ENCODE assay signal across 8 cellular contexts in genomic region chr7:30503273-30504212, GRCh38. TPM values are rescaled to one million over a fixed set of nuclear protein-coding genes. Genes with fewer than 3 reads are reported as not detected.
DNase-seq lines count a peak whose midpoint lies in the region; ATAC-seq, FAIRE-seq and TF ChIP-seq lines count a peak whose summit lies in the region.

No MANE protein-coding gene starts in this region.

- H2BK120ac ChIP-seq in IMR-90 (ENCODE audit: low read depth, low read length), result no peak overlapping the region

- H3K23ac ChIP-seq in IMR-90 (ENCODE audit: low read depth, low read length), result peak overlapping the region; percentile 65

- no peak for TF ChIP-seq RAD21 in IMR-90 (IDR thresholded peaks at IDR 0.05; ENCODE audit: low read length)

- H3K27ac ChIP-seq in IMR-90 (ENCODE audit: insufficient read depth, low read length), result no peak overlapping the region; the same call in 1 of the 2 replicates
- H3K27ac ChIP-seq in muscle layer of duodenum (ENCODE audit: low read length), result peak overlapping the region; percentile 74

- no peak overlapping the region for H4K91ac ChIP-seq in IMR-90 (ENCODE audit: insufficient read depth, low read depth, low read length)

- in situ Hi-C loops in IMR-90 (cut with MboI; ENCODE audit: low sequenced_read_pairs), result no loop called here

- H3K56ac ChIP-seq in IMR-90 (ENCODE audit: extremely low read depth, insufficient read depth, low read length), result no peak overlapping the region; the same call in none of the 2 replicates

- peaks cover 16% of the 10 kb centered on the region for H3K36me3 ChIP-seq in BE2C
- peaks cover 1% of the 10 kb centered on the region; the same call in 1 of the 2 replicates for H3K36me3 ChIP-seq in IMR-90 (ENCODE audit: control insufficient read depth, insufficient read depth, low read length)
- peaks cover 3% of the 10 kb centered on the region for H3K36me3 ChIP-seq in bronchial epithelial cell (ENCODE audit: control insufficient read depth, insufficient read depth, low read length)
- H3K36me3 ChIP-seq in muscle layer of duodenum (ENCODE audit: control insufficient read depth in 1 of 2, insufficient read depth in 2 of 2, low read length in 2 of 2), result no peaks in the 10 kb centered on the region

- H4K20me1 ChIP-seq in IMR-90 (ENCODE audit: insufficient read depth, low read length), result no peaks in the 10 kb centered on the region

- no peak for TF ChIP-seq POLR2A in IMR-90 (IDR thresholded peaks at IDR 0.05; ENCODE audit: low read depth, low read length)

- no peak for FAIRE-seq in bronchial epithelial cell (lab: Jason Lieb, UNC)

- dilution Hi-C loops in IMR-90 (cut with HindIII; ENCODE audit: low sequenced_read_pairs, unreplicated experiment), result no loop called here

- H3K27me3 ChIP-seq in BE2C (no peaks in the 10 kb centered on the region), IMR-90 (ENCODE audit: control insufficient read depth, insufficient read depth, low read length) (no peaks in the 10 kb centered on the region), bronchial epithelial cell (ENCODE audit: control insufficient read depth, insufficient read depth, low read length) (no peaks in the 10 kb centered on the region), muscle layer of duodenum (ENCODE audit: low read depth, low read length) (no peaks in the 10 kb centered on the region)

- H3K4me2 ChIP-seq in IMR-90 (ENCODE audit: low read depth, low read length), result peak overlapping the region; percentile 100

- H2BK20ac ChIP-seq in IMR-90 (ENCODE audit: low read depth, low read length), result no peak overlapping the region

- H3K14ac ChIP-seq in IMR-90 (replicated peaks; ENCODE audit: low read depth, low read length), result peak overlapping the region; percentile 67

- POLR2A ChIA-PET in IMR-90 (lab: Charles Lee; ENCODE audit: unreplicated experiment), result no interaction called here

- H3K9me3 ChIP-seq in BE2C (0 out of 2 replicates have a peak, but pooled peaks cover 4% of the 10 kb centered on the region), IMR-90 (ENCODE audit: control insufficient read depth, insufficient read depth, low read length) (no peaks in the 10 kb centered on the region), muscle layer of duodenum (ENCODE audit: control insufficient read depth in 1 of 2, low read length in 2 of 2) (no peaks in the 10 kb centered on the region)

- no peaks in the 10 kb centered on the region; the same call in 1 of the 2 replicates for H3K4me1 ChIP-seq in BE2C
- peaks cover 7% of the 10 kb centered on the region; the same call in 1 of the 2 replicates for H3K4me1 ChIP-seq in IMR-90 (ENCODE audit: control insufficient read depth, insufficient read depth, low read length)
- H3K4me1 ChIP-seq in muscle layer of duodenum (ENCODE audit: control insufficient read depth in 1 of 2, insufficient read depth in 2 of 2, low read length in 2 of 2), result peaks cover 0 to 13% of the 10 kb centered on the region in 2 donors

- no peak for ATAC-seq in IMR-90 (ENCODE audit: low read depth)

- TF ChIP-seq CTCF in BE2C (IDR thresholded peaks at IDR 0.05; ENCODE audit: low read depth, low read length) (no peak), IMR-90 (conservative IDR thresholded peaks at IDR 0.05; ENCODE audit: low read depth, low read length) (no peak), bronchial epithelial cell (IDR thresholded peaks at IDR 0.05; ENCODE audit: insufficient read depth, low read length, severe bottlenecking) (no peak)

- H2AK9ac ChIP-seq in IMR-90 (replicated peaks; ENCODE audit: low read depth, low read length, poor library complexity), result peak overlapping the region; percentile 8

- DNase-seq in BE2C (no peak), IMR-90 (no peak), bronchial epithelial cell (ENCODE audit: low read depth) (peak; percentile 19), DMS79 (lab: John Stamatoyannopoulos, UW) (no peak), COLO829 (ENCODE audit: low spot score) (no peak), NCI-H2196 (lab: John Stamatoyannopoulos, UW; ENCODE audit: unreplicated experiment) (no peak)
- DNase-seq in stimulated activated CD8-positive, alpha-beta memory T cell treated with anti-CD3 and anti-CD28 coated beads, Interleukin-4, amount 100 ng/mL, for 48 hours, result no peak

- no peak overlapping the region for H4K5ac ChIP-seq in IMR-90 (ENCODE audit: low read depth, low read length)

- H3K9ac ChIP-seq in IMR-90 (ENCODE audit: low read depth, low read length), result peak overlapping the region; percentile 76

- no peak overlapping the region for H2BK15ac ChIP-seq in IMR-90 (ENCODE audit: low read depth, low read length)

- intact Hi-C loops in IMR-90 (cut with micrococcal nuclease), result loop anchor here (2.0 to 10.0 kb wide), 2 partner anchors 25 to 229 kb away; partner anchors contain the start of gene NOD1

- WGBS in IMR-90 (ENCODE audit: extremely low coverage in 2 of 2, insufficient read length in 1 of 2), 2 experiments, result 66% methylated on average over 4 of the region's 15 CpGs; no CpG with 5 or more reads in 1 of the 2 experiments

- H3K18ac ChIP-seq in IMR-90 (ENCODE audit: low read depth, low read length), result no peak overlapping the region

- peaks cover 12% of the 10 kb centered on the region for H3K9me1 ChIP-seq in IMR-90 (ENCODE audit: insufficient read depth, low read length)

- peak overlapping the region; percentile 47 for H3K4ac ChIP-seq in IMR-90 (ENCODE audit: low read depth, low read length)

- H3K79me1 ChIP-seq in IMR-90 (ENCODE audit: low read depth in 1 of 2, low read length in 2 of 2), result peaks cover 16 to 37% of the 10 kb centered on the region in 2 experiments

- H2AFZ ChIP-seq in IMR-90 (replicated peaks; ENCODE audit: low read length, poor library complexity), result peak overlapping the region; percentile 87

- H4K8ac ChIP-seq in IMR-90 (ENCODE audit: low read depth in 2 of 2, low read length in 2 of 2), result peak overlapping the region in 1 of 2 experiments; percentile 16; a peak in 2 of 4 replicates

- no peak overlapping the region for H2BK5ac ChIP-seq in IMR-90 (ENCODE audit: low read depth, low read length, poor library complexity, severe bottlenecking)

- peak overlapping the region; percentile 96 for H3K4me3 ChIP-seq in BE2C (ENCODE audit: low read depth, low read length)
- peak overlapping the region; percentile 80 for H3K4me3 ChIP-seq in IMR-90 (ENCODE audit: insufficient read depth, low read depth, low read length)
- peak overlapping the region; percentile 97 for H3K4me3 ChIP-seq in bronchial epithelial cell (ENCODE audit: low read depth, low read length)
- H3K4me3 ChIP-seq in muscle layer of duodenum (ENCODE audit: low read depth in 1 of 2, low read length in 2 of 2), result peak overlapping the region; percentile 83 to 95

- H2AK5ac ChIP-seq in IMR-90 (ENCODE audit: low read depth, low read length), result 0 out of 2 replicates have a peak overlapping the region, but pooled peaks have one; percentile 4

- CTCF ChIA-PET in IMR-90 (lab: Yijun Ruan, JAX), result interaction anchor here (0.6 kb wide), 1 partner anchor 46 kb away, joined by 3 read pairs; no protein-coding TSS in a partner anchor

- TSS peak; percentile 41 for BruUV-seq in IMR-90 (replicated peaks; lab: Mats Ljungman, UMichigan)

TF ChIP-seq in IMR-90, 13 proteins besides CTCF, POLR2A, EP300 and RAD21:
- TF ChIP-seq ELK1 (IDR thresholded peaks at IDR 0.05; ENCODE audit: borderline replicate concordance, low read depth, low read length) (no peak), MAFK (IDR thresholded peaks at IDR 0.05; ENCODE audit: low read depth, low read length) (no peak), MAZ (IDR thresholded peaks at IDR 0.05; ENCODE audit: borderline replicate concordance, low read depth, low read length) (no peak), FOS (IDR thresholded peaks at IDR 0.05; ENCODE audit: low read depth, low read length) (no peak), MXI1 (IDR thresholded peaks at IDR 0.05; ENCODE audit: borderline replicate concordance, low read depth, low read length) (no peak), RFX5 (IDR thresholded peaks at IDR 0.05; ENCODE audit: low read depth, low read length) (no peak), NFE2L2 (IDR thresholded peaks at IDR 0.05; ENCODE audit: low read depth, low read length) (no peak), CEBPB (IDR thresholded peaks at IDR 0.05; ENCODE audit: low read depth, low read length) (no peak)

RNA-seq across cellular contexts. Expression of gene GGCT, which starts 1.1 kb away (rescaled TPM):
- 46.1 TPM for polyA plus RNA-seq in BE2C (2012; ENCODE audit: insufficient read depth, insufficient read length, low read depth)
- total RNA-seq in IMR-90 (2012; rRNA removed) (12.0 and 17.5 TPM in 2 replicates), bronchial epithelial cell (57.9 and 67.8 TPM in 2 replicates)
- polyA plus RNA-seq in IMR-90 (2012; rRNA removed), result 18.6 and 19.1 TPM in 2 replicates
- polyA plus RNA-seq in IMR-90 (2012; cell fraction: cytosol; rRNA removed), result 12.4 and 17.8 TPM in 2 replicates
- polyA plus RNA-seq in IMR-90 (2012; cell fraction: nucleus; rRNA removed; ENCODE audit: low replicate concordance), result 3.6 and 4.5 TPM in 2 replicates

RNA-seq across cellular contexts. Expression of gene NOD1, which starts 25.0 kb away (rescaled TPM):
- polyA plus RNA-seq in BE2C (2012; ENCODE audit: insufficient read depth, insufficient read length, low read depth), result 1.5 TPM
- total RNA-seq in IMR-90 (2012; rRNA removed) (1.4 and 1.8 TPM in 2 replicates), bronchial epithelial cell (4.2 and 4.4 TPM in 2 replicates)
- 2.7 and 3.0 TPM in 2 replicates for polyA plus RNA-seq in IMR-90 (2012; rRNA removed)
- polyA plus RNA-seq in IMR-90 (2012; cell fraction: cytosol; rRNA removed), result 1.3 and 1.4 TPM in 2 replicates
- polyA plus RNA-seq in IMR-90 (2012; cell fraction: nucleus; rRNA removed; ENCODE audit: low replicate concordance), result 5.8 and 9.5 TPM in 2 replicates
